ENCODE assay signal across 10 cellular contexts in the genomic region with DNA sequence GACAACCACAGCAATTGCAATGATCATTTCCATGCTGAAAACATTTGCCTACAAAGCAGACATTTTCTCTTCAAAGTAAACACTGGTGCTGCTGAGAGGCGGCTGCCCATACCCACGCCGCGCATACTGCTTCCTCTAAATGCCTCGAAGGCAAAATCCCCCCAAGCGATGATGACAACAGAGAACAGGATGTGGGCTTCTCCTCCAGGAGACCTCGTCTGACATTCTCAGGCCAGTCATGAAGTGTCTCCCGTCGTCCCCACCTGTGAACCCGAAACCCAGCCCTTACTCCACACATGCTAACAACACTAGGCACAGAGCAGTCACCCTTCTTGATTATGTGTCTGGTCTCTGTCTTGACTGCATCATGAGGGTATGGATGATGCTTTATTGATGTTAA.
"Had no signal": no experiment of that assay in that cellular context is flagged by ENCODE, and none has a peak within 500 bp of the region (broad histone marks: within the 10 kb centered on the region; RNA-seq: fewer than 3 reads in every experiment).

No MANE protein-coding gene starts in this region.

- H3K4me3 ChIP-seq: colonic mucosa, gastroesophageal sphincter, left lung, sigmoid colon had no signal

- FAIRE-seq: keratinocyte, urothelium cell line had no signal

- H3K27ac ChIP-seq: colonic mucosa, epithelial cell of prostate, gastroesophageal sphincter, left lung, sigmoid colon had no signal

- H3K36me3 ChIP-seq: colonic mucosa, gastroesophageal sphincter, left lung, sigmoid colon had no signal

- H3K9me3 ChIP-seq: colonic mucosa had no signal

- DNase-seq: activated CD4-positive, alpha-beta T cell treated with anti-CD3 and anti-CD28 coated beads for 48 hours; caudate nucleus; colonic mucosa; effector CD8-positive, alpha-beta T cell; left lung; sigmoid colon had no signal

- ATAC-seq: gastroesophageal sphincter, left lung had no signal

- H3K4me1 ChIP-seq: colonic mucosa, gastroesophageal sphincter, left lung, sigmoid colon had no signal

- H3K27me3 ChIP-seq: colonic mucosa, gastroesophageal sphincter, left lung, sigmoid colon had no signal
